In the genomic region with DNA sequence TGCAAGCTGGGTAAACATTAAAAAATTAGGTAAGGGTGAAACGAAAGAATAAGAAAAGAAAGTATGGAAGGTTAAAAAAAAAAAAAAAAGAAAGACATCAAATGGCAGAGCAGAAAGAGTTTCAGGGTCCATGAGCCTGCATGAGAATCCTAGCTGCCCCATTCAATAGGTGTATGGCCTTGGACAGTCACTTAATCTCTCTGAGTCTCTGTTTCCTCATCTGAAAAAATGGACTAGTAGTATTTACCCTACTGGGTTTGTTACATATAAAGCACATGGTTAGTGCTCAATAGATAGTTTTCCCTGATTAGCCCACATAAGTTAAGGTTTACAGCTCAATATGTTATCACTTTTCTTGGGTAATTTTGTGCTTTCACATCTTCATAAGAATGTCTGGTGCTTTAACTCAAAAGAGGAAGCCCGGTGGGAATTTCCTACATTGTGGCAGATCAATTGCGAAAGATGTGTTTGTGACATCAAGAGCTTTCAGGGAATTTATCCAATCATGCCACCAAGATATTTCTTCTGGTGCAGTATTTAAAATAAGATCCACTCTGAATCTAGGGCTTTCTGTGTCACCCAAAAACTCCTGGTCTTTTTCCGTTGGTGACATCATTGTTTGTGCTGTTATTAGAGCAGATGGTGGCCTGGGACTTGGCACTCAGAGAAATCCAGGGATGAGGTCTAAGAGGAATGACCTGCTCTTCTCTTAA, we compare ENCODE assay signal across 9 cellular contexts. TPM values are rescaled to one million over a fixed set of nuclear protein-coding genes. Genes with fewer than 3 reads are reported as not detected.
DNase-seq lines count a peak whose midpoint lies in the region; ATAC-seq and TF ChIP-seq lines count a peak whose summit lies in the region.
"Had no signal": no experiment of that assay in that cellular context is flagged by ENCODE, and none has a peak within 500 bp of the region (broad histone marks: within the 10 kb centered on the region; RNA-seq: fewer than 3 reads in every experiment).

No MANE protein-coding gene starts in this region.

- peaks cover 4 to 5% of the 10 kb centered on the region in 2 donors for H3K27me3 Mint-ChIP-seq in CD4-positive, alpha-beta memory T cell

- no peak for TF ChIP-seq POLR2A in prostate gland (IDR thresholded peaks at IDR 0.05)

- no peaks in the 10 kb centered on the region for H3K4me1 Mint-ChIP-seq in CD4-positive, alpha-beta memory T cell

- dilution Hi-C loops in mammary epithelial cell (cut with HindIII; ENCODE audit: low sequenced_read_pairs), result no loop called here

- H3K4me3 ChIP-seq in mammary epithelial cell (replicated peaks in 1 of 3; ENCODE audit: insufficient read depth in 1 of 3, low read depth in 2 of 3, low read length in 3 of 3) (no peak overlapping the region), neural cell (ENCODE audit: low read length) (no peak overlapping the region), prostate gland (no peak overlapping the region)
- no peak overlapping the region for H3K4me3 ChIP-seq in CD4-positive, alpha-beta memory T cell (ENCODE audit: low read length in 2 of 2)

- no peak for TF ChIP-seq EP300 in neural cell (conservative IDR thresholded peaks at IDR 0.05; ENCODE audit: poor library complexity, severe bottlenecking)

- H2AFZ ChIP-seq in mammary epithelial cell (ENCODE audit: low read depth, low read length) (no peak overlapping the region), neural cell (ENCODE audit: low read depth, low read length) (no peak overlapping the region)

- no peak overlapping the region for H3K27ac ChIP-seq in mammary epithelial cell (ENCODE audit: insufficient read depth, low read depth, low read length)
- no peak overlapping the region for H3K27ac ChIP-seq in neural cell (ENCODE audit: low read length)
- H3K27ac ChIP-seq in CD4-positive, alpha-beta memory T cell (ENCODE audit: low read depth, low read length), result no peak overlapping the region
- no peak overlapping the region for H3K27ac ChIP-seq in prostate gland

- H3K27ac Mint-ChIP-seq in CD4-positive, alpha-beta memory T cell, result no peak overlapping the region

- H3K4me3 Mint-ChIP-seq in CD4-positive, alpha-beta memory T cell, result no peak overlapping the region

- no peaks in the 10 kb centered on the region for H3F3A ChIP-seq in neural cell (ENCODE audit: insufficient read depth, low read length, poor library complexity, severe bottlenecking)

- DNase-seq in ELR (ENCODE audit: low read depth) (peak; percentile 35), LHCN-M2 (ENCODE audit: low read depth) (peak; percentile 39), mammary epithelial cell (peak; percentile 79), prostate gland (ENCODE audit: low spot score) (no peak), NCI-H187 (lab: John Stamatoyannopoulos, UW) (no peak)
- DNase-seq in CD4-positive, alpha-beta memory T cell, result no peak

- intact Hi-C loops in mammary epithelial cell (cut with micrococcal nuclease), result no loop called here
- intact Hi-C loops in CD4-positive, alpha-beta memory T cell (cut with micrococcal nuclease), result no loop called here
- intact Hi-C loops in prostate gland (cut with DNase I), result no loop called here

- H3K36me3 ChIP-seq in mammary epithelial cell (ENCODE audit: insufficient read depth, low read length) (no peaks in the 10 kb centered on the region), neural cell (ENCODE audit: insufficient read depth, low read length) (no peaks in the 10 kb centered on the region), prostate gland (no peaks in the 10 kb centered on the region)
- no peaks in the 10 kb centered on the region for H3K36me3 ChIP-seq in CD4-positive, alpha-beta memory T cell (ENCODE audit: insufficient read depth, low read length)

- no peaks in the 10 kb centered on the region for H4K20me1 ChIP-seq in mammary epithelial cell (ENCODE audit: insufficient read depth, low read length)
- no peaks in the 10 kb centered on the region for H4K20me1 ChIP-seq in neural cell (ENCODE audit: insufficient read depth)

- no TSS peak for BruUV-seq in mammary epithelial cell (replicated peaks; lab: Mats Ljungman, UMichigan)

- H3K79me2 ChIP-seq in mammary epithelial cell (ENCODE audit: insufficient read depth, low read length), result no peaks in the 10 kb centered on the region
- no peaks in the 10 kb centered on the region for H3K79me2 ChIP-seq in neural cell (replicated peaks; ENCODE audit: insufficient read depth, low read length)

- TF ChIP-seq CTCF in mammary epithelial cell (conservative IDR thresholded peaks at IDR 0.05 in 1 of 2, IDR thresholded peaks at IDR 0.05 in 1 of 2; ENCODE audit: extremely low read depth in 1 of 2, insufficient read depth in 1 of 2, low read depth in 1 of 2, low read length in 2 of 2) (no peak), neural cell (IDR thresholded peaks at IDR 0.05; ENCODE audit: poor library complexity, severe bottlenecking) (no peak), prostate gland (IDR thresholded peaks at IDR 0.05) (no peak)

- H3K27me3 ChIP-seq in mammary epithelial cell (ENCODE audit: insufficient read depth, low read length), result no peaks in the 10 kb centered on the region
- H3K27me3 ChIP-seq in neural cell (ENCODE audit: insufficient read depth, low read depth, low read length), result peaks cover 5% of the 10 kb centered on the region
- H3K27me3 ChIP-seq in CD4-positive, alpha-beta memory T cell (ENCODE audit: insufficient read depth, low read length), result no peaks in the 10 kb centered on the region
- H3K27me3 ChIP-seq in prostate gland (replicated peaks; ENCODE audit: insufficient read depth), result no peaks in the 10 kb centered on the region

- H3K4me2 ChIP-seq in mammary epithelial cell (ENCODE audit: insufficient read depth, low read depth, low read length) (no peak overlapping the region), neural cell (ENCODE audit: low read length) (peak overlapping the region; percentile 1)

- H3K9me3 Mint-ChIP-seq in CD4-positive, alpha-beta memory T cell, result no peaks in the 10 kb centered on the region

- H3K9ac ChIP-seq in mammary epithelial cell (ENCODE audit: insufficient read depth, low read length) (no peak overlapping the region), neural cell (ENCODE audit: low read length) (no peak overlapping the region)

- CTCF ChIA-PET in mammary epithelial cell (lab: Charles Lee; ENCODE audit: low non-redundant PET), result no interaction called here
- CTCF ChIA-PET in CD4-positive, alpha-beta memory T cell (lab: Charles Lee; ENCODE audit: partially characterized antibody), result no interaction called here

- H3K36me3 Mint-ChIP-seq in CD4-positive, alpha-beta memory T cell, result no peaks in the 10 kb centered on the region

- in situ Hi-C loops in mammary epithelial cell (cut with MboI; ENCODE audit: low sequenced_read_pairs in 2 of 2), result no loop called here

- POLR2A ChIA-PET in CD4-positive, alpha-beta memory T cell (lab: Charles Lee; ENCODE audit: partially characterized antibody), result no interaction called here

- no peaks in the 10 kb centered on the region for H3K9me2 ChIP-seq in neural cell (ENCODE audit: insufficient read depth, low read length)

- WGBS in mammary epithelial cell (ENCODE audit: low coverage, missing lambda C conversion rate), result 62% methylated on average over 4 of the region's 4 CpGs
- 71% methylated on average over 4 of the region's 4 CpGs for WGBS in prostate gland

- no peak for ATAC-seq in GM21737 (IDR thresholded peaks at IDR 0.05; ENCODE audit: unreplicated experiment)
- ATAC-seq: Panc1 had no signal

- H3K4me1 ChIP-seq in mammary epithelial cell (ENCODE audit: insufficient read depth, low read length) (peaks cover 7% of the 10 kb centered on the region), prostate gland (replicated peaks) (no peaks in the 10 kb centered on the region)
- no peaks in the 10 kb centered on the region for H3K4me1 ChIP-seq in CD4-positive, alpha-beta memory T cell (ENCODE audit: insufficient read depth, low read length)

- TF ChIP-seq RAD21 in neural cell (conservative IDR thresholded peaks at IDR 0.05), result no peak

- H3K9me3 ChIP-seq in mammary epithelial cell (replicated peaks; ENCODE audit: insufficient read depth, low read length) (no peaks in the 10 kb centered on the region), neural cell (ENCODE audit: low read length) (no peaks in the 10 kb centered on the region), prostate gland (no peaks in the 10 kb centered on the region)
- no peaks in the 10 kb centered on the region for H3K9me3 ChIP-seq in CD4-positive, alpha-beta memory T cell (ENCODE audit: control insufficient read depth in 1 of 2, low read length in 2 of 2)

TF ChIP-seq in neural cell, 6 proteins besides CTCF, POLR2A, EP300 and RAD21:
- TF ChIP-seq POLR2AphosphoS5 (IDR thresholded peaks at IDR 0.05) (peak; percentile 17), TAF1 (IDR thresholded peaks at IDR 0.05; ENCODE audit: low read depth) (no peak)

RNA-seq across cellular contexts. Expression of gene UBE2E1, which starts 57.2 kb away (rescaled TPM):
- total RNA-seq in LHCN-M2 (2014; rRNA removed) (44.3 and 65.8 TPM in 2 replicates), mammary epithelial cell (10 to 100 TPM; 49.5 to 92.7 TPM), prostate gland (10 to 100 TPM; 77.8 to 92.1 TPM)
- 57.4 TPM for polyA plus RNA-seq in LHCN-M2 (2012)
- polyA plus RNA-seq in mammary epithelial cell (115 TPM), neural cell (133 and 157 TPM in 2 replicates)
- polyA minus RNA-seq in mammary epithelial cell (45.1 TPM), neural cell (77.4 and 93.8 TPM in 2 replicates)
- total RNA-seq in CD4-positive, alpha-beta memory T cell, result 10 to 100 TPM; 59.5 to 61.4 TPM
- polyA plus RNA-seq in CD4-positive, alpha-beta memory T cell, result 10 to 100 TPM; 10.9 to 12.0 TPM

Comparison
In these comparisons a context has a peak if more than half of its experiments do, and no peak if none do; other contexts are left out.
1. DNase-seq: peak in ELR (single experiment), LHCN-M2 (single experiment) and mammary epithelial cell (single experiment); none in CD4-positive, alpha-beta memory T cell (0 of 5), prostate gland (single experiment) and NCI-H187 (0 of 2).